In the genomic region with DNA sequence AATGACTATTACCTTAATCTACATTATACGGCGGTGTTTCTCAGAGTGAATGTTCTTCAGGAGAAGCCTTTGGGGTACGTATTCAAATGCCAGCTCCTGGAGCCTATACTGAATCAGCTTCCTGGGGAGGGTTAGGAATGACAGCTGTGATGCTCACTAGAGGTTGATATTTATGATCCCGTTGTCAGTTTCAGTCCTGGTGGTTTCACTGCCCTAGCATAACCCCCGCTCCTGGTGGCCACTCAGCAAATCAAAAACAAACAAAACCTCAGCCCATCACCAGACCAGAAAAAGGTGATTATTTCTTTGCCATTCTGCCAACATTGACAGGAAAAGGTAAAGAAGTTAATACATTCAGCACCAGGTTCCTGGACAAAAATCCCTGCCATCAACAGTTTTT, we compare ENCODE assay signal across 27 cellular contexts.
"Had no signal": no experiment of that assay in that cellular context is flagged by ENCODE, and none has a peak within 500 bp of the region (broad histone marks: within the 10 kb centered on the region; RNA-seq: fewer than 3 reads in every experiment).

No MANE protein-coding gene starts in this region.

- H3K4me3 Mint-ChIP-seq: dendritic cell treated with granulocyte-macrophage colony-stimulating factor and Interleukin-4, amounts not matched to agents 40 ng/mL and 50 ng/mL, for 4 days; endodermal cell; naive thymus-derived CD8-positive, alpha-beta T cell; nephron progenitor cell; stimulated activated effector memory CD8-positive, alpha-beta T cell treated with anti-CD3 and anti-CD28 coated beads, Interleukin-12 subunit alpha, Interleukin-12 subunit beta, amount 100 ng/mL, for 72 hours had no signal

- H3K4me3 ChIP-seq: colonic mucosa, gastroesophageal sphincter, heart left ventricle, hepatocyte, lower lobe of right lung, prostate gland, right atrium auricular region, thoracic aorta, tibial nerve, upper lobe of left lung had no signal

- H2AFZ ChIP-seq: hepatocyte had no signal

- DNase-seq: colonic mucosa; effector CD8-positive, alpha-beta T cell; endodermal cell; foreskin keratinocyte; heart left ventricle; kidney glomerular epithelial cell; left colon; left ventricle myocardium superior; lower lobe of right lung; naive thymus-derived CD8-positive, alpha-beta T cell; nephron progenitor cell; nucleus accumbens; stimulated activated CD4-positive, alpha-beta T cell treated with anti-CD3 and anti-CD28 coated beads, Interleukin-2, amount 100 ng/mL, for 24 hours; stimulated activated CD4-positive, alpha-beta T cell treated with anti-CD3 and anti-CD28 coated beads, Interleukin-4, amount 100 ng/mL, for 24 hours; stimulated activated naive CD4-positive, alpha-beta T cell treated with Interleukin-2 at 50 U/mL for 16 hours; upper lobe of left lung had no signal

- H3K4me1 Mint-ChIP-seq: naive thymus-derived CD8-positive, alpha-beta T cell; stimulated activated effector memory CD8-positive, alpha-beta T cell treated with anti-CD3 and anti-CD28 coated beads, Interleukin-12 subunit alpha, Interleukin-12 subunit beta, amount 100 ng/mL, for 72 hours had no signal

- H3K27me3 ChIP-seq: colonic mucosa, foreskin keratinocyte, hepatocyte, right atrium auricular region, tibial nerve, upper lobe of left lung had no signal

- H3K27ac Mint-ChIP-seq: dendritic cell treated with granulocyte-macrophage colony-stimulating factor and Interleukin-4, amounts not matched to agents 40 ng/mL and 50 ng/mL, for 4 days; endodermal cell; naive thymus-derived CD8-positive, alpha-beta T cell; nephron progenitor cell; stimulated activated effector memory CD8-positive, alpha-beta T cell treated with anti-CD3 and anti-CD28 coated beads, Interleukin-12 subunit alpha, Interleukin-12 subunit beta, amount 100 ng/mL, for 72 hours had no signal

- H3K4me1 ChIP-seq: colonic mucosa, foreskin keratinocyte, gastroesophageal sphincter, heart left ventricle, lower lobe of right lung, prostate gland, right atrium auricular region, tibial nerve, upper lobe of left lung had no signal

- H3K4me2 ChIP-seq: hepatocyte had no signal

- H3K9me3 ChIP-seq: colonic mucosa, gastroesophageal sphincter, heart left ventricle, lower lobe of right lung, prostate gland, right atrium auricular region, thoracic aorta, tibial nerve, upper lobe of left lung had no signal

- ATAC-seq: esophagus mucosa; foreskin keratinocyte; gastroesophageal sphincter; heart left ventricle; left colon; left ventricle myocardium superior; lower lobe of right lung; naive thymus-derived CD8-positive, alpha-beta T cell; sciatic nerve; stimulated activated effector memory CD8-positive, alpha-beta T cell treated with anti-CD3 and anti-CD28 coated beads, Interleukin-12 subunit alpha, Interleukin-12 subunit beta, amount 100 ng/mL, for 72 hours had no signal

- H3K9me3 Mint-ChIP-seq: dendritic cell treated with granulocyte-macrophage colony-stimulating factor and Interleukin-4, amounts not matched to agents 40 ng/mL and 50 ng/mL, for 4 days; endodermal cell; naive thymus-derived CD8-positive, alpha-beta T cell; nephron progenitor cell; stimulated activated effector memory CD8-positive, alpha-beta T cell treated with anti-CD3 and anti-CD28 coated beads, Interleukin-12 subunit alpha, Interleukin-12 subunit beta, amount 100 ng/mL, for 72 hours had no signal

- H3K27ac ChIP-seq: colonic mucosa, epithelial cell of prostate, foreskin keratinocyte, gastroesophageal sphincter, heart left ventricle, hepatocyte, lower lobe of right lung, prostate gland, right atrium auricular region, thoracic aorta, tibial nerve, upper lobe of left lung had no signal

- H3K27me3 Mint-ChIP-seq: naive thymus-derived CD8-positive, alpha-beta T cell had no signal

- H3K36me3 ChIP-seq: colonic mucosa, gastroesophageal sphincter, heart left ventricle, lower lobe of right lung, prostate gland, right atrium auricular region, thoracic aorta, tibial nerve, upper lobe of left lung had no signal

- H3K36me3 Mint-ChIP-seq: naive thymus-derived CD8-positive, alpha-beta T cell; stimulated activated effector memory CD8-positive, alpha-beta T cell treated with anti-CD3 and anti-CD28 coated beads, Interleukin-12 subunit alpha, Interleukin-12 subunit beta, amount 100 ng/mL, for 72 hours had no signal
